9 cellular contexts compared by ENCODE assay signal in genomic region chrX:24838624-24839023, GRCh38.
A peak's percentile ranks its signal among the peaks of the same experiment; 100 is the strongest.
DNase-seq lines count a peak whose midpoint lies in the region; ATAC-seq, FAIRE-seq and TF ChIP-seq lines count a peak whose summit lies in the region.
"Had no signal": no experiment of that assay in that cellular context is flagged by ENCODE, and none has a peak within 500 bp of the region (broad histone marks: within the 10 kb centered on the region; RNA-seq: fewer than 3 reads in every experiment).

No MANE protein-coding gene starts in this region.

- DNase-seq in DMS114 treated with DMSO at 0.1 percent for 48 hours (lab: John Stamatoyannopoulos, UW; ENCODE audit: unreplicated experiment) (peak; percentile 20), H7 (peak; percentile 4), frontal cortex (ENCODE audit: low spot score in 2 of 2) (no peak), tibial artery (no peak), putamen (ENCODE audit: low spot score) (no peak)

- H3K4me3 ChIP-seq in H7 (ENCODE audit: insufficient read depth, low read depth, low read length) (no peak overlapping the region), tibial artery (no peak overlapping the region)
- H3K4me3 ChIP-seq: mucosa of descending colon had no signal

- no peak overlapping the region for H3K27ac ChIP-seq in tibial artery

- no peaks in the 10 kb centered on the region for H3K9me3 ChIP-seq in tibial artery
- H3K9me3 ChIP-seq: mucosa of descending colon had no signal

- FAIRE-seq in frontal cortex (lab: Jason Lieb, UNC) = peak; percentile 64

- peak; percentile 29 to 35 for TF ChIP-seq CTCF in tibial artery (IDR thresholded peaks at IDR 0.05)

- peaks cover 0 to 6% (median 2%) of the 10 kb centered on the region in 4 donors for H3K4me1 ChIP-seq in tibial artery

- H3K27me3 ChIP-seq in H7 (ENCODE audit: control insufficient read depth, insufficient read depth, low read length) (no peaks in the 10 kb centered on the region), tibial artery (no peaks in the 10 kb centered on the region)

- H3K36me3 ChIP-seq in H7 (replicated peaks; ENCODE audit: control insufficient read depth, insufficient read depth, low read length) (peaks cover 3% of the 10 kb centered on the region; the same call in 1 of the 2 replicates), tibial artery (no peaks in the 10 kb centered on the region)

- intact Hi-C loops in tibial artery (cut with DNase I; ENCODE audit: low total_unique reads) = loop anchor here (5.0 kb wide), 1 partner anchor 304 kb away; no protein-coding TSS in a partner anchor

- peak; percentile 74; the same call in 2 of the 3 replicates for ATAC-seq in SK-N-SH treated with all-trans-retinoic acid at 6 μM for 48 hours
- ATAC-seq in GM18520 (IDR thresholded peaks at IDR 0.05; ENCODE audit: unreplicated experiment) = no peak
- no peak for ATAC-seq in HG02642 (IDR thresholded peaks at IDR 0.05; ENCODE audit: poor library complexity, unreplicated experiment)
- ATAC-seq: mucosa of descending colon had no signal

TF ChIP-seq in SK-N-SH treated with all-trans-retinoic acid at 6 μM for 48 hours, 23 proteins besides CTCF, POLR2A, EP300 and RAD21:
- TF ChIP-seq RARB (CRISPR knock-in tag; IDR thresholded peaks at IDR 0.05) = no peak
- TF ChIP-seq CSRNP3 (CRISPR knock-in tag; IDR thresholded peaks at IDR 0.05) = no peak
- no peak for TF ChIP-seq POU6F1 (CRISPR knock-in tag; IDR thresholded peaks at IDR 0.05; ENCODE audit: borderline replicate concordance, low read depth)
- TF ChIP-seq OSR1 (CRISPR knock-in tag; IDR thresholded peaks at IDR 0.05) = no peak
- TF ChIP-seq ZFP30 (CRISPR knock-in tag; IDR thresholded peaks at IDR 0.05) = no peak
- TF ChIP-seq TSHZ2 (CRISPR knock-in tag; IDR thresholded peaks at IDR 0.05) = no peak
- TF ChIP-seq GLIS3 (CRISPR knock-in tag; IDR thresholded peaks at IDR 0.05) = no peak

Comparison
In these comparisons a context has a peak if more than half of its experiments do, and no peak if none do; other contexts are left out.
1. DNase-seq: peak in DMS114 treated with DMSO at 0.1 percent for 48 hours (single experiment) and H7 (single experiment); none in frontal cortex (0 of 2), tibial artery (0 of 2) and putamen (single experiment).